ENCODE assay signal across 5 cellular contexts in the genomic region with DNA sequence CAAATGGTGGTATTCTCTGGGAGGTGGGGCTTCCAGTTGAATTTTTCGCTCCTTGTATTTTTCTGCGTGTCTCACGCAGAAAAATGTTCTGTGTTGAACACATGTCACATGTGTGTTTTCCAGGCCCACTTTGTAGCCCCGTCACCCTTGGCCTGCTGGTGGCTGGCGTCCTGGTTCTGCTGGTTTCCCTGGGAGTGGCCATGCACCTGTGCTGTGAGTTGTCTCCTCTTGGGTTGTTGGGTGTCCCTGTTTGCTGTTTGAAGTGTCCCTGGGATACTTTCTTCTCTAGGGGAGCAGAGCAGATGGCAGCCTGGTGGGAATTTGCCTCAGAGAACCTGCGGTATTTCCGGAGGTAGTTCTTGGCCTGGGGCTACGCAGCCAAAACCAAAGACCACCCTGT. TPM values are rescaled to one million over a fixed set of nuclear protein-coding genes. Genes with fewer than 3 reads are reported as not detected.
"Had no signal": no experiment of that assay in that cellular context is flagged by ENCODE, and none has a peak within 500 bp of the region (broad histone marks: within the 10 kb centered on the region; RNA-seq: fewer than 3 reads in every experiment).

No MANE protein-coding gene starts in this region.

RNA-seq across cellular contexts. Expression of gene CD8B2, which starts 15.2 kb away (rescaled TPM):
- polyA plus RNA-seq: naive thymus-derived CD4-positive, alpha-beta T cell; neural cell; ovary; right cardiac atrium; smooth muscle cell had no signal

RNA-seq across cellular contexts. Expression of gene RGPD3, which starts 34.1 kb away (rescaled TPM):
- polyA plus RNA-seq: smooth muscle cell had no signal
